ENCODE assay signal across 20 cellular contexts in genomic region chr3:155064920-155065319, GRCh38. TPM values are rescaled to one million over a fixed set of nuclear protein-coding genes. Genes with fewer than 3 reads are reported as not detected.
A peak's percentile ranks its signal among the peaks of the same experiment; 100 is the strongest.
DNase-seq lines count a peak whose midpoint lies in the region; ATAC-seq and TF ChIP-seq lines count a peak whose summit lies in the region.
"Had no signal": no experiment of that assay in that cellular context is flagged by ENCODE, and none has a peak within 500 bp of the region (broad histone marks: within the 10 kb centered on the region; RNA-seq: fewer than 3 reads in every experiment).

No MANE protein-coding gene starts in this region.

- ATAC-seq in HCT116 = no peak
- ATAC-seq in effector memory CD8-positive, alpha-beta T cell (replicated peaks) = no peak
- ATAC-seq in activated CD8-positive, alpha-beta T cell treated with anti-CD3 and anti-CD28 coated beads for 36 hours = no peak
- ATAC-seq: Right ventricle myocardium inferior, T-cell had no signal

- H3K27me3 Mint-ChIP-seq in effector memory CD8-positive, alpha-beta T cell = no peaks in the 10 kb centered on the region
- no peaks in the 10 kb centered on the region for H3K27me3 Mint-ChIP-seq in activated CD8-positive, alpha-beta T cell treated with anti-CD3 and anti-CD28 coated beads for 36 hours
- H3K27me3 Mint-ChIP-seq: CD4-positive, alpha-beta memory T cell; T-cell had no signal

- no peak overlapping the region for H3K27ac Mint-ChIP-seq in effector memory CD8-positive, alpha-beta T cell
- H3K27ac Mint-ChIP-seq in activated CD8-positive, alpha-beta T cell treated with anti-CD3 and anti-CD28 coated beads for 36 hours = no peak overlapping the region
- H3K27ac Mint-ChIP-seq: CD4-positive, alpha-beta memory T cell; mesothelial cell of epicardium; T-cell had no signal

- H3K9me3 ChIP-seq in HCT116 (ENCODE audit: control insufficient read depth in 1 of 2, insufficient read depth in 1 of 2, low read depth in 1 of 2, low read length in 2 of 2) (no peaks in the 10 kb centered on the region), skeletal muscle satellite cell (replicated peaks; ENCODE audit: low read length) (no peaks in the 10 kb centered on the region)
- H3K9me3 ChIP-seq: testis had no signal

- H3K4me1 Mint-ChIP-seq in effector memory CD8-positive, alpha-beta T cell (ENCODE audit: low read depth in 2 of 2) = no peaks in the 10 kb centered on the region
- no peaks in the 10 kb centered on the region for H3K4me1 Mint-ChIP-seq in activated CD8-positive, alpha-beta T cell treated with anti-CD3 and anti-CD28 coated beads for 36 hours (ENCODE audit: low read depth)
- H3K4me1 Mint-ChIP-seq: CD4-positive, alpha-beta memory T cell; mesothelial cell of epicardium; T-cell had no signal

- intact Hi-C loops in HCT116 (cut with micrococcal nuclease) = no loop called here
- intact Hi-C loops in activated CD8-positive, alpha-beta T cell treated with anti-CD3 and anti-CD28 coated beads for 36 hours (cut with micrococcal nuclease) = no loop called here

- TF ChIP-seq CTCF in HCT116 (IDR thresholded peaks at IDR 0.05 in 2 of 3, conservative IDR thresholded peaks at IDR 0.05 in 1 of 3; ENCODE audit: borderline replicate concordance in 1 of 3, insufficient read depth in 1 of 3, low read depth in 2 of 3, low read length in 2 of 3) = no peak
- TF ChIP-seq CTCF in activated CD8-positive, alpha-beta T cell treated with anti-CD3 and anti-CD28 coated beads for 36 hours (IDR thresholded peaks at IDR 0.05) = no peak

- no peaks in the 10 kb centered on the region for H4K20me1 ChIP-seq in HCT116 (ENCODE audit: insufficient read depth)

- H3K4me3 ChIP-seq in HCT116 (replicated peaks in 1 of 2; ENCODE audit: low read depth in 1 of 2, low read length in 2 of 2) (no peak overlapping the region), skeletal muscle satellite cell (ENCODE audit: low read length) (no peak overlapping the region)
- H3K4me3 ChIP-seq: testis had no signal

- no peak overlapping the region for H3K4me3 Mint-ChIP-seq in effector memory CD8-positive, alpha-beta T cell
- H3K4me3 Mint-ChIP-seq in activated CD8-positive, alpha-beta T cell treated with anti-CD3 and anti-CD28 coated beads for 36 hours = no peak overlapping the region
- H3K4me3 Mint-ChIP-seq: CD4-positive, alpha-beta memory T cell; mesothelial cell of epicardium; nephron progenitor cell; T-cell had no signal

- H3K79me2 ChIP-seq in HCT116 (ENCODE audit: insufficient read depth, low read length) = no peaks in the 10 kb centered on the region

- peak overlapping the region; percentile 17 for H2AFZ ChIP-seq in HCT116 (ENCODE audit: low read depth, low read length, poor library complexity, severe bottlenecking)

- no peaks in the 10 kb centered on the region for H3K9me2 ChIP-seq in HCT116 (ENCODE audit: insufficient read depth)

- RAD21 ChIA-PET in HCT116 (lab: Charles Lee; ENCODE audit: low non-redundant PET in 1 of 2, low total read pairs in 2 of 2, uncharacterized antibody in 2 of 2, unreplicated experiment in 2 of 2) = no interaction called here

- H3K4me2 ChIP-seq in HCT116 (ENCODE audit: low read length) (no peak overlapping the region), skeletal muscle satellite cell (ENCODE audit: low read length) (no peak overlapping the region)

- H3K4me1 ChIP-seq in HCT116 (ENCODE audit: control insufficient read depth in 1 of 2, insufficient read depth in 2 of 2, low read length in 2 of 2) = no peaks in the 10 kb centered on the region
- peaks cover 34% of the 10 kb centered on the region for H3K4me1 ChIP-seq in skeletal muscle satellite cell (ENCODE audit: control insufficient read depth, insufficient read depth, low read length)
- H3K4me1 ChIP-seq: testis had no signal

- H3K9ac ChIP-seq in HCT116 (ENCODE audit: low read length) = no peak overlapping the region
- peak overlapping the region; percentile 45 for H3K9ac ChIP-seq in skeletal muscle satellite cell (ENCODE audit: low read depth, low read length)

- H3K27me3 ChIP-seq in HCT116 (ENCODE audit: insufficient read depth, low read length) (no peaks in the 10 kb centered on the region), skeletal muscle satellite cell (ENCODE audit: control insufficient read depth, insufficient read depth, low read length) (no peaks in the 10 kb centered on the region)
- H3K27me3 ChIP-seq: foreskin keratinocyte, testis had no signal

- BruUV-seq in HCT116 (replicated peaks; lab: Mats Ljungman, UMichigan) = no TSS peak

- H3K36me3 Mint-ChIP-seq in effector memory CD8-positive, alpha-beta T cell (ENCODE audit: insufficient read depth) = peaks cover 3% of the 10 kb centered on the region
- no peaks in the 10 kb centered on the region for H3K36me3 Mint-ChIP-seq in activated CD8-positive, alpha-beta T cell treated with anti-CD3 and anti-CD28 coated beads for 36 hours (ENCODE audit: low read depth)
- H3K36me3 Mint-ChIP-seq: CD4-positive, alpha-beta memory T cell; mesothelial cell of epicardium; T-cell had no signal

- no peak for TF ChIP-seq POLR2A in HCT116 (IDR thresholded peaks at IDR 0.05; ENCODE audit: borderline replicate concordance, extremely low read depth, insufficient read depth, insufficient read length)

- no peak overlapping the region for H3K27ac ChIP-seq in HCT116 (ENCODE audit: low read depth, low read length)
- H3K27ac ChIP-seq: foreskin keratinocyte, testis had no signal

- no peak for TF ChIP-seq RAD21 in HCT116 (IDR thresholded peaks at IDR 0.05; ENCODE audit: low read depth)

- POLR2A ChIA-PET in HCT116 (lab: Charles Lee) = no interaction called here
- POLR2A ChIA-PET in activated CD8-positive, alpha-beta T cell treated with anti-CD3 and anti-CD28 coated beads for 36 hours (lab: Charles Lee) = no interaction called here

- no peaks in the 10 kb centered on the region for H3K36me3 ChIP-seq in HCT116 (ENCODE audit: control insufficient read depth in 1 of 2, insufficient read depth in 2 of 2, low read length in 2 of 2)
- H3K36me3 ChIP-seq in skeletal muscle satellite cell (ENCODE audit: insufficient read depth, low read length) = no peaks in the 10 kb centered on the region

- no peak for DNase-seq in HCT116 (ENCODE audit: low read depth, low spot score)
- peak; percentile 3 for DNase-seq in astrocyte of the hippocampus (ENCODE audit: low read depth, low spot score)
- DNase-seq in foreskin melanocyte = peak; percentile 31
- no peak for DNase-seq in effector memory CD8-positive, alpha-beta T cell
- no peak for DNase-seq in activated CD8-positive, alpha-beta T cell treated with anti-CD3 and anti-CD28 coated beads for 36 hours
- no peak for DNase-seq in mesenteric fat pad (ENCODE audit: low spot score)
- DNase-seq: activated gamma-delta T cell treated with Interleukin-2 at 50 U/mL for 16 hours; CD4-positive, alpha-beta memory T cell; cerebellar nuclear complex; effector memory CD4-positive, alpha-beta T cell; MV-4-11; NCI-H2107; NCI-H510A treated with DMSO at 0.1 percent for 48 hours; nephron progenitor cell; T-cell; testis had no signal

- CTCF ChIA-PET in HCT116 (lab: Charles Lee) = no interaction called here
- CTCF ChIA-PET in activated CD8-positive, alpha-beta T cell treated with anti-CD3 and anti-CD28 coated beads for 36 hours (lab: Charles Lee) = interaction anchor here (2.1 kb wide), 1 partner anchor 14 kb away, joined by 6 read pairs; no protein-coding TSS in a partner anchor

- H3K9me3 Mint-ChIP-seq in effector memory CD8-positive, alpha-beta T cell = peaks cover 0 to 6% of the 10 kb centered on the region in 2 donors
- H3K9me3 Mint-ChIP-seq in activated CD8-positive, alpha-beta T cell treated with anti-CD3 and anti-CD28 coated beads for 36 hours = no peaks in the 10 kb centered on the region

TF ChIP-seq in HCT116, 20 proteins besides CTCF, POLR2A, EP300 and RAD21:
- TF ChIP-seq CBX3 (IDR thresholded peaks at IDR 0.05; ENCODE audit: low read depth) (no peak), JUND (IDR thresholded peaks at IDR 0.05) (no peak), MAX (IDR thresholded peaks at IDR 0.05) (no peak), ATF3 (IDR thresholded peaks at IDR 0.05) (no peak), EZH2phosphoT487 (IDR thresholded peaks at IDR 0.05; ENCODE audit: borderline replicate concordance) (no peak), SP1 (IDR thresholded peaks at IDR 0.05; ENCODE audit: low read depth) (no peak), CEBPB (IDR thresholded peaks at IDR 0.05; ENCODE audit: low read depth) (no peak), POLR2AphosphoS5 (IDR thresholded peaks at IDR 0.05; ENCODE audit: low read depth, low read length) (no peak), ZFX (IDR thresholded peaks at IDR 0.05) (no peak), SIN3A (IDR thresholded peaks at IDR 0.05; ENCODE audit: low read depth) (no peak), EZH2 (IDR thresholded peaks at IDR 0.05) (no peak), EGR1 (IDR thresholded peaks at IDR 0.05; ENCODE audit: low read depth) (no peak)

RNA-seq across cellular contexts. Expression of gene MME, which starts 15.2 kb away (rescaled TPM):
- total RNA-seq in HCT116 (2021; ENCODE audit: unreplicated experiment) (0.34 TPM), mesenteric fat pad (138 TPM)
- not detected in 2 replicates for polyA plus RNA-seq in HCT116 (2012)
- total RNA-seq in skeletal muscle satellite cell (2012; rRNA removed) = 232 and 387 TPM in 2 replicates
- total RNA-seq in activated CD8-positive, alpha-beta T cell treated with anti-CD3 and anti-CD28 coated beads for 36 hours = not detected

Comparison
In these comparisons a context has a peak if more than half of its experiments do, and no peak if none do; other contexts are left out.
1. DNase-seq: peak in astrocyte of the hippocampus (single experiment) and foreskin melanocyte (single experiment); none in HCT116 (single experiment), effector memory CD8-positive, alpha-beta T cell (0 of 3), activated CD8-positive, alpha-beta T cell treated with anti-CD3 and anti-CD28 coated beads for 36 hours (single experiment) and mesenteric fat pad (single experiment).
2. RNA of gene MME, which starts 15.2 kb away (total RNA-seq): 138 TPM in mesenteric fat pad (single experiment); 0.34 TPM in HCT116 (single experiment) and not detected in activated CD8-positive, alpha-beta T cell treated with anti-CD3 and anti-CD28 coated beads for 36 hours; every median in the first group is over 100 times any median in the second.